Comparison of ENCODE assay signal across 17 cellular contexts in genomic region chr7:33885290-33886005, GRCh38. TPM values are rescaled to one million over a fixed set of nuclear protein-coding genes. Genes with fewer than 3 reads are reported as not detected.
DNase-seq lines count a peak whose midpoint lies in the region; FAIRE-seq and TF ChIP-seq lines count a peak whose summit lies in the region.
"Had no signal": no experiment of that assay in that cellular context is flagged by ENCODE, and none has a peak within 500 bp of the region (broad histone marks: within the 10 kb centered on the region; RNA-seq: fewer than 3 reads in every experiment).

No MANE protein-coding gene starts in this region.

- H2BK15ac ChIP-seq in H9 (ENCODE audit: low read depth, low read length): no peak overlapping the region

- H3K9me3 Mint-ChIP-seq in H9 (no peaks in the 10 kb centered on the region), astrocyte (ENCODE audit: unreplicated experiment) (no peaks in the 10 kb centered on the region), type B pancreatic cell (no peaks in the 10 kb centered on the region)

- H4K20me1 ChIP-seq in H9 (ENCODE audit: control insufficient read depth, insufficient read depth, insufficient read length): no peaks in the 10 kb centered on the region
- no peaks in the 10 kb centered on the region for H4K20me1 ChIP-seq in astrocyte (ENCODE audit: insufficient read depth, low read length)

- H3K23ac ChIP-seq in H9 (ENCODE audit: insufficient read length, low read depth, low read length): no peak overlapping the region

- H3K36me3 ChIP-seq in astrocyte (ENCODE audit: insufficient read depth, low read length): no peaks in the 10 kb centered on the region

- no peak overlapping the region for H3K4me2 ChIP-seq in H9 (ENCODE audit: insufficient read depth, insufficient read length, low read length)
- no peak overlapping the region for H3K4me2 ChIP-seq in astrocyte (ENCODE audit: low read length)

- no peak overlapping the region for H2BK12ac ChIP-seq in H9 (ENCODE audit: insufficient read length, low read depth, low read length)

- FAIRE-seq in astrocyte (lab: Jason Lieb, UNC): no peak
- FAIRE-seq: GM12878, H1 had no signal

- no peak overlapping the region for H2BK20ac ChIP-seq in H9 (ENCODE audit: low read depth, low read length, poor library complexity, severe bottlenecking)

- H3K18ac ChIP-seq in H9 (ENCODE audit: insufficient read length, low read depth, low read length): no peak overlapping the region

- H2BK5ac ChIP-seq in H9 (ENCODE audit: insufficient read length, low read length): no peak overlapping the region

- H3K4me1 ChIP-seq in H9 (ENCODE audit: insufficient read depth, low read length) (peaks cover 3% of the 10 kb centered on the region; the same call in 1 of the 2 replicates), astrocyte (ENCODE audit: insufficient read depth, low read length) (peaks cover 16% of the 10 kb centered on the region)

- no peak overlapping the region for H3K4me3 ChIP-seq in astrocyte (ENCODE audit: insufficient read depth, low read depth, low read length)
- H3K4me3 ChIP-seq: GM12878 had no signal

- H3K27me3 ChIP-seq in H9 (ENCODE audit: insufficient read depth, low read length): no peaks in the 10 kb centered on the region
- no peaks in the 10 kb centered on the region for H3K27me3 ChIP-seq in astrocyte (ENCODE audit: insufficient read depth, low read length)

- WGBS in H9 (ENCODE audit: extremely low coverage, insufficient read length, low lambda C conversion rate): no CpG with 5 or more reads among the region's 3 CpGs

- H3K27me3 Mint-ChIP-seq in H9 (ENCODE audit: low read depth) (peaks cover 8% of the 10 kb centered on the region), astrocyte (ENCODE audit: low read depth, unreplicated experiment) (peaks cover 2% of the 10 kb centered on the region), type B pancreatic cell (peaks cover 23% of the 10 kb centered on the region)

- H3K4me3 Mint-ChIP-seq in H9 (no peak overlapping the region), astrocyte (ENCODE audit: unreplicated experiment) (peak overlapping the region; percentile 47), type B pancreatic cell (no peak overlapping the region)
- H3K4me3 Mint-ChIP-seq: B cell; CD4-positive, CD25-positive, alpha-beta regulatory T cell had no signal

- H4K8ac ChIP-seq in H9 (replicated peaks; ENCODE audit: insufficient read length, low read depth, low read length): no peak overlapping the region

- H3K4me1 Mint-ChIP-seq in H9: peaks cover 19 to 25% of the 10 kb centered on the region in 2 experiments
- H3K4me1 Mint-ChIP-seq in astrocyte (ENCODE audit: low read depth, unreplicated experiment): peaks cover 24% of the 10 kb centered on the region
- H3K4me1 Mint-ChIP-seq in type B pancreatic cell (ENCODE audit: unreplicated experiment): peaks cover 22% of the 10 kb centered on the region
- H3K4me1 Mint-ChIP-seq: B cell; CD4-positive, CD25-positive, alpha-beta regulatory T cell had no signal

- H3K27ac Mint-ChIP-seq in H9 (peak overlapping the region in 2 of 3 experiments; percentile 39 to 96; a peak in 2 of 7 replicates), astrocyte (ENCODE audit: unreplicated experiment) (peak overlapping the region; percentile 60), type B pancreatic cell (peak overlapping the region; percentile 49)
- H3K27ac Mint-ChIP-seq: B cell; CD4-positive, CD25-positive, alpha-beta regulatory T cell had no signal

- H4K5ac ChIP-seq in H9 (ENCODE audit: insufficient read length, low read depth, low read length): no peak overlapping the region

- TF ChIP-seq CTCF in H9 (conservative IDR thresholded peaks at IDR 0.05): no peak
- TF ChIP-seq CTCF in astrocyte (IDR thresholded peaks at IDR 0.05; ENCODE audit: insufficient read depth, low read depth, low read length): no peak
- TF ChIP-seq CTCF in type B pancreatic cell (conservative IDR thresholded peaks at IDR 0.05): no peak

- H3K9me3 ChIP-seq in H9 (ENCODE audit: control insufficient read depth, low read depth, low read length) (peaks cover 6% of the 10 kb centered on the region), astrocyte (ENCODE audit: insufficient read depth, low read depth, low read length) (no peaks in the 10 kb centered on the region)

- no peak overlapping the region for H2AFZ ChIP-seq in H9 (ENCODE audit: low read length)
- H2AFZ ChIP-seq in astrocyte (ENCODE audit: low read depth, low read length): no peak overlapping the region

- DNase-seq in H9 (no peak), astrocyte (ENCODE audit: low read depth) (no peak), iris pigment epithelial cell (ENCODE audit: low read depth) (peak; percentile 27), type B pancreatic cell (ENCODE audit: extremely low spot score, unreplicated experiment) (no peak), DMS 273 treated with DMSO at 0.1 percent for 48 hours (lab: John Stamatoyannopoulos, UW) (no peak), NCI-H2227 (lab: John Stamatoyannopoulos, UW; ENCODE audit: unreplicated experiment) (no peak), NCI-H1105 (lab: John Stamatoyannopoulos, UW) (no peak)
- DNase-seq: CD4-positive, CD25-positive, alpha-beta regulatory T cell; DMS79; NCI-H187 treated with DMSO at 0.1 percent for 48 hours; NCI-H446; OCI-M1 had no signal

- H3K36me3 Mint-ChIP-seq in H9 (ENCODE audit: insufficient read depth in 1 of 3, low read depth in 3 of 3): no peaks in the 10 kb centered on the region; a peak in 1 of 7 replicates
- no peaks in the 10 kb centered on the region for H3K36me3 Mint-ChIP-seq in astrocyte (ENCODE audit: low read depth, unreplicated experiment)
- H3K36me3 Mint-ChIP-seq in type B pancreatic cell: no peaks in the 10 kb centered on the region
- H3K36me3 Mint-ChIP-seq: CD4-positive, CD25-positive, alpha-beta regulatory T cell had no signal

- H3K79me2 ChIP-seq in H9 (ENCODE audit: insufficient read depth, low read length) (no peaks in the 10 kb centered on the region), astrocyte (ENCODE audit: insufficient read depth, low read length) (no peaks in the 10 kb centered on the region)

- H3K23me2 ChIP-seq in H9 (ENCODE audit: insufficient read length, low read depth, low read length, poor library complexity, severe bottlenecking): no peaks in the 10 kb centered on the region

- H3K27ac ChIP-seq in H9 (ENCODE audit: insufficient read length, low read depth, low read length) (no peak overlapping the region), astrocyte (ENCODE audit: low read depth, low read length) (no peak overlapping the region)

- no peak overlapping the region for H3K56ac ChIP-seq in H9 (ENCODE audit: insufficient read length, low read depth, low read length)

- H2AK5ac ChIP-seq in H9 (ENCODE audit: insufficient read length, low read length): no peak overlapping the region

- H3K9ac ChIP-seq in H9 (ENCODE audit: extremely low read depth, insufficient read length, low read length) (no peak overlapping the region), astrocyte (ENCODE audit: low read length) (no peak overlapping the region)

- no peak overlapping the region for H3K4ac ChIP-seq in H9 (ENCODE audit: low read depth, low read length)

- no peak overlapping the region for H2BK120ac ChIP-seq in H9 (ENCODE audit: low read depth, low read length, poor library complexity, severe bottlenecking)

- H3T11ph ChIP-seq in H9 (ENCODE audit: low read length): no peak overlapping the region

- no peak overlapping the region for H4K91ac ChIP-seq in H9 (ENCODE audit: insufficient read length, low read depth, low read length)

- H3K14ac ChIP-seq in H9 (ENCODE audit: insufficient read depth, low read length): no peak overlapping the region

- H3K79me1 ChIP-seq in H9 (ENCODE audit: insufficient read depth, low read depth, low read length, poor library complexity, severe bottlenecking): no peaks in the 10 kb centered on the region

RNA-seq across cellular contexts. Expression of gene BMPER, which starts 19.9 kb away (rescaled TPM):
- total RNA-seq in H9 (2021): 0.20 and 0.57 TPM in 2 replicates
- total RNA-seq in astrocyte: 2.1 and 4.4 TPM in 2 replicates
- 2.5 and 10.2 TPM in 2 replicates for total RNA-seq in type B pancreatic cell (ENCODE audit: low replicate concordance)
- total RNA-seq: B cell; Calu3; CD4-positive, CD25-positive, alpha-beta regulatory T cell; GM12878; HT-29 had no signal
